ENCODE assay signal across 20 cellular contexts in the genomic region with DNA sequence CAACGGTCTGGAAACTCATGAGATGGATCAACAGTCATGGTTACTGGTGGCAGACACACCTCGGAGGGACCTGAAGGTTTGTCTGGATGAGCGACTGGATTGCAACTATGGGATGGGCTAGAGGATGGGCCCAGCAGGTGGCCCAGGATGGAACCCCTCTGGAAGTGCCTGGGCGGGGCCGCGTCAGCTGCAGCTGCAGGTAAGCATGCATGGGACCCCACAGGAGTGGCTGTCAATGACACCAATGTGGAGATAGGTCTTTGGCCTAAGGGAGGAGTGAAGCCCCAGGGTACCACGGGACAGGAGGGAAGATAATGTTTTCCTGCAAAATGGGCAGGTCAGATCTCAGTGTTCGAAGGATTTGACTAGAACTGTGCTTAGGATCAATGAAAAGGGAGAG.
DNase-seq lines count a peak whose midpoint lies in the region; ATAC-seq and TF ChIP-seq lines count a peak whose summit lies in the region.
"Had no signal": no experiment of that assay in that cellular context is flagged by ENCODE, and none has a peak within 500 bp of the region (broad histone marks: within the 10 kb centered on the region; RNA-seq: fewer than 3 reads in every experiment).

No MANE protein-coding gene starts in this region.

- H3K4me3 ChIP-seq in stomach: no peak overlapping the region
- H3K4me3 ChIP-seq: left ventricle myocardium inferior had no signal

- peaks cover 9% of the 10 kb centered on the region for H3K9me3 Mint-ChIP-seq in T-helper 1 cell treated with Interleukin-12 subunit alpha and Interleukin-12 subunit beta and Interleukin-4 antibody, amounts not matched to agents 30 μg/mL and 1 μg/mL, for 36 hours
- no peaks in the 10 kb centered on the region for H3K9me3 Mint-ChIP-seq in CD4-positive, alpha-beta T cell
- peaks cover under 1% of the 10 kb centered on the region for H3K9me3 Mint-ChIP-seq in activated CD8-positive, alpha-beta T cell treated with anti-CD3 and anti-CD28 coated beads, Interleukin-2, amount 10 ng/mL, durations not matched to agents 7 days and 5 days (ENCODE audit: insufficient read depth)
- H3K9me3 Mint-ChIP-seq in immature natural killer cell: no peaks in the 10 kb centered on the region

- DNase-seq in T-helper 1 cell (no peak), immature natural killer cell (no peak), GDM1 (lab: John Stamatoyannopoulos, UW) (no peak), stomach (no peak), NCI-H146 treated with DMSO at 0.1 percent for 48 hours (lab: John Stamatoyannopoulos, UW; ENCODE audit: unreplicated experiment) (no peak)
- no peak for DNase-seq in CD4-positive, alpha-beta T cell
- no peak for DNase-seq in activated CD8-positive, alpha-beta T cell treated with anti-CD3 and anti-CD28 coated beads, Interleukin-2, amount 10 ng/mL, durations not matched to agents 7 days and 5 days
- DNase-seq: 8988T; activated CD4-positive, alpha-beta T cell treated with anti-CD3 and anti-CD28 coated beads for 1 hour; BE2C; left ventricle myocardium inferior; MV-4-11; NCI-H187; NCI-H226; stimulated activated CD4-positive, alpha-beta T cell treated with anti-CD3 and anti-CD28 coated beads, Interleukin-1b, Interleukin-23, amount 100 ng/mL, for 48 hours; stimulated activated naive CD4-positive, alpha-beta T cell treated with Interleukin-2 at 50 U/mL for 16 hours had no signal

- ATAC-seq in CD4-positive, alpha-beta T cell (ENCODE audit: poor library complexity): no peak
- ATAC-seq in activated CD8-positive, alpha-beta T cell treated with anti-CD3 and anti-CD28 coated beads, Interleukin-2, amount 10 ng/mL, durations not matched to agents 7 days and 5 days: no peak
- ATAC-seq: Panc1 had no signal

- CTCF ChIA-PET in CD4-positive, alpha-beta T cell (lab: Charles Lee): interaction anchor here (1.3 to 1.5 kb wide), 4 partner anchors 35 to 103 kb away, joined by 3 to 4 read pairs (median 3); no protein-coding TSS in a partner anchor
- CTCF ChIA-PET in activated CD8-positive, alpha-beta T cell treated with anti-CD3 and anti-CD28 coated beads, Interleukin-2, amount 10 ng/mL, durations not matched to agents 7 days and 5 days (lab: Charles Lee): interaction anchor here (0.6 to 2.2 kb wide), 9 partner anchors 8 to 216 kb away, joined by 3 to 14 read pairs (median 3); no protein-coding TSS in a partner anchor

- peak overlapping the region; percentile 73 for H3K27ac Mint-ChIP-seq in T-helper 1 cell treated with Interleukin-12 subunit alpha and Interleukin-12 subunit beta and Interleukin-4 antibody, amounts not matched to agents 30 μg/mL and 1 μg/mL, for 36 hours
- H3K27ac Mint-ChIP-seq in CD4-positive, alpha-beta T cell: peak overlapping the region; percentile 89
- H3K27ac Mint-ChIP-seq in activated CD8-positive, alpha-beta T cell treated with anti-CD3 and anti-CD28 coated beads, Interleukin-2, amount 10 ng/mL, durations not matched to agents 7 days and 5 days: peak overlapping the region; percentile 26
- peak overlapping the region in 5 of 6 donors; percentile 33 to 80 (median 48) for H3K27ac Mint-ChIP-seq in immature natural killer cell
- H3K27ac Mint-ChIP-seq: dendritic cell treated with granulocyte-macrophage colony-stimulating factor and Interleukin-4, amounts not matched to agents 40 ng/mL and 50 ng/mL, for 4 days had no signal

- H3K36me3 Mint-ChIP-seq in T-helper 1 cell treated with Interleukin-12 subunit alpha and Interleukin-12 subunit beta and Interleukin-4 antibody, amounts not matched to agents 30 μg/mL and 1 μg/mL, for 36 hours (ENCODE audit: low read depth): peaks cover 55% of the 10 kb centered on the region
- H3K36me3 Mint-ChIP-seq in CD4-positive, alpha-beta T cell (ENCODE audit: low read depth): peaks cover 51% of the 10 kb centered on the region
- H3K36me3 Mint-ChIP-seq in activated CD8-positive, alpha-beta T cell treated with anti-CD3 and anti-CD28 coated beads, Interleukin-2, amount 10 ng/mL, durations not matched to agents 7 days and 5 days (ENCODE audit: low read depth): peaks cover 48% of the 10 kb centered on the region
- H3K36me3 Mint-ChIP-seq in immature natural killer cell: peaks cover 26 to 39% (median 26%) of the 10 kb centered on the region in 3 donors

- H3K27ac ChIP-seq in CD4-positive, alpha-beta T cell (ENCODE audit: low read depth, low read length): peak overlapping the region; percentile 79
- no peak overlapping the region for H3K27ac ChIP-seq in stomach
- H3K27ac ChIP-seq: left ventricle myocardium inferior had no signal

- H3K4me1 ChIP-seq in stomach: peaks cover 0 to 5% (median 0%) of the 10 kb centered on the region in 4 donors
- H3K4me1 ChIP-seq: BE2C had no signal

- H3K4me3 Mint-ChIP-seq in T-helper 1 cell treated with Interleukin-12 subunit alpha and Interleukin-12 subunit beta and Interleukin-4 antibody, amounts not matched to agents 30 μg/mL and 1 μg/mL, for 36 hours: no peak overlapping the region
- peak overlapping the region; percentile 11 for H3K4me3 Mint-ChIP-seq in CD4-positive, alpha-beta T cell
- H3K4me3 Mint-ChIP-seq in activated CD8-positive, alpha-beta T cell treated with anti-CD3 and anti-CD28 coated beads, Interleukin-2, amount 10 ng/mL, durations not matched to agents 7 days and 5 days: no peak overlapping the region
- no peak overlapping the region for H3K4me3 Mint-ChIP-seq in immature natural killer cell
- H3K4me3 Mint-ChIP-seq: dendritic cell treated with granulocyte-macrophage colony-stimulating factor and Interleukin-4, amounts not matched to agents 40 ng/mL and 50 ng/mL, for 4 days had no signal

- no peak for TF ChIP-seq POLR2A in stomach (IDR thresholded peaks at IDR 0.05)

- WGBS in stomach, 5 donors: 89 to 99% (median 98%) methylated on average over 8 of the region's 8 CpGs

- intact Hi-C loops in CD4-positive, alpha-beta T cell (cut with DNase I, micrococcal nuclease): loop anchor here in 1 of 2 experiments (5.0 to 10.0 kb wide), 3 partner anchors 36 to 104 kb away; a partner anchor contains a TSS
- intact Hi-C loops in stomach (cut with DNase I; ENCODE audit: low total_unique reads): no loop called here

- H3K27me3 ChIP-seq in CD4-positive, alpha-beta T cell (ENCODE audit: control insufficient read depth, insufficient read depth, low read length): no peaks in the 10 kb centered on the region
- H3K27me3 ChIP-seq in stomach: no peaks in the 10 kb centered on the region
- H3K27me3 ChIP-seq: BE2C had no signal

- peaks cover 6 to 78% (median 63%) of the 10 kb centered on the region in 4 donors for H3K36me3 ChIP-seq in stomach
- H3K36me3 ChIP-seq: BE2C had no signal

- H3K4me1 Mint-ChIP-seq in T-helper 1 cell treated with Interleukin-12 subunit alpha and Interleukin-12 subunit beta and Interleukin-4 antibody, amounts not matched to agents 30 μg/mL and 1 μg/mL, for 36 hours (ENCODE audit: low read depth): peaks cover 43% of the 10 kb centered on the region
- H3K4me1 Mint-ChIP-seq in CD4-positive, alpha-beta T cell (ENCODE audit: low read depth): peaks cover 76% of the 10 kb centered on the region
- peaks cover 26% of the 10 kb centered on the region for H3K4me1 Mint-ChIP-seq in activated CD8-positive, alpha-beta T cell treated with anti-CD3 and anti-CD28 coated beads, Interleukin-2, amount 10 ng/mL, durations not matched to agents 7 days and 5 days (ENCODE audit: low read depth)
- peaks cover 23 to 28% of the 10 kb centered on the region in 2 donors for H3K4me1 Mint-ChIP-seq in immature natural killer cell

- no peak for TF ChIP-seq EP300 in stomach (IDR thresholded peaks at IDR 0.05)

- no peaks in the 10 kb centered on the region for H3K9me3 ChIP-seq in CD4-positive, alpha-beta T cell (ENCODE audit: control insufficient read depth, low read length)
- H3K9me3 ChIP-seq in stomach: peaks cover 0 to 11% (median 0%) of the 10 kb centered on the region in 4 donors
- H3K9me3 ChIP-seq: BE2C, left ventricle myocardium inferior had no signal

- POLR2A ChIA-PET in CD4-positive, alpha-beta T cell (lab: Charles Lee): interaction anchor here (0.6 to 4.4 kb wide), 21 partner anchors 8 to 709 kb away, joined by 3 to 42 read pairs (median 4); a partner anchor contains a TSS
- POLR2A ChIA-PET in activated CD8-positive, alpha-beta T cell treated with anti-CD3 and anti-CD28 coated beads, Interleukin-2, amount 10 ng/mL, durations not matched to agents 7 days and 5 days (lab: Charles Lee): interaction anchor here (1.8 kb wide), 1 partner anchor 66 kb away, joined by 10 read pairs; no protein-coding TSS in a partner anchor

- no peak for TF ChIP-seq CTCF in CD4-positive, alpha-beta T cell (IDR thresholded peaks at IDR 0.05)
- TF ChIP-seq CTCF in stomach (IDR thresholded peaks at IDR 0.05): no peak

- H3K27me3 Mint-ChIP-seq in T-helper 1 cell treated with Interleukin-12 subunit alpha and Interleukin-12 subunit beta and Interleukin-4 antibody, amounts not matched to agents 30 μg/mL and 1 μg/mL, for 36 hours (ENCODE audit: low read depth): no peaks in the 10 kb centered on the region
- H3K27me3 Mint-ChIP-seq in CD4-positive, alpha-beta T cell: no peaks in the 10 kb centered on the region
- no peaks in the 10 kb centered on the region for H3K27me3 Mint-ChIP-seq in activated CD8-positive, alpha-beta T cell treated with anti-CD3 and anti-CD28 coated beads, Interleukin-2, amount 10 ng/mL, durations not matched to agents 7 days and 5 days (ENCODE audit: low read depth)
- peaks cover 0 to 2% (median 2%) of the 10 kb centered on the region in 3 donors for H3K27me3 Mint-ChIP-seq in immature natural killer cell (ENCODE audit: low read depth in 3 of 3)
- H3K27me3 Mint-ChIP-seq: dendritic cell treated with granulocyte-macrophage colony-stimulating factor and Interleukin-4, amounts not matched to agents 40 ng/mL and 50 ng/mL, for 4 days; type B pancreatic cell had no signal

Comparison
In these comparisons a context has a peak if more than half of its experiments do, and no peak if none do; other contexts are left out.
1. H3K27ac Mint-ChIP-seq: peak in every context shown above with its lines; median percentile 89 in CD4-positive, alpha-beta T cell; 73 in T-helper 1 cell treated with Interleukin-12 subunit alpha and Interleukin-12 subunit beta and Interleukin-4 antibody, amounts not matched to agents 30 μg/mL and 1 μg/mL, for 36 hours; 48 in immature natural killer cell; 26 in activated CD8-positive, alpha-beta T cell treated with anti-CD3 and anti-CD28 coated beads, Interleukin-2, amount 10 ng/mL, durations not matched to agents 7 days and 5 days.